ENCODE assay signal across 9 cellular contexts in genomic region chr10:70672165-70672992, GRCh38. TPM values are rescaled to one million over a fixed set of nuclear protein-coding genes. Genes with fewer than 3 reads are reported as not detected.
DNase-seq lines count a peak whose midpoint lies in the region; ATAC-seq, FAIRE-seq and TF ChIP-seq lines count a peak whose summit lies in the region.
"Had no signal": no experiment of that assay in that cellular context is flagged by ENCODE, and none has a peak within 500 bp of the region (broad histone marks: within the 10 kb centered on the region; RNA-seq: fewer than 3 reads in every experiment).

ADAMTS14 (plus strand) TSS chr10:70672506; CDS start chr10:70672803, 297 bp downstream.

- no peak within 1 kb of the TSS for H3K27ac ChIP-seq in foreskin keratinocyte

- ATAC-seq in foreskin keratinocyte: peak; percentile 27
- ATAC-seq in HG03045 (IDR thresholded peaks at IDR 0.05; ENCODE audit: unreplicated experiment): no peak

- H3K9me3 Mint-ChIP-seq in nephron progenitor cell: peaks cover 4% of the 10 kb centered on the region

- H3K4me1 Mint-ChIP-seq in nephron progenitor cell: peaks cover 21% of the 10 kb centered on the region

- H3K4me3 Mint-ChIP-seq in nephron progenitor cell: peak within 1 kb of the TSS; percentile 78

- TF ChIP-seq CTCF in foreskin keratinocyte (conservative IDR thresholded peaks at IDR 0.05) (no peak), nephron progenitor cell (IDR thresholded peaks at IDR 0.05) (no peak)

- H3K36me3 Mint-ChIP-seq in nephron progenitor cell (ENCODE audit: low read depth): no peaks in the 10 kb centered on the region
- H3K36me3 Mint-ChIP-seq: IgD-negative memory B cell had no signal

- H3K27ac Mint-ChIP-seq in nephron progenitor cell: no peak within 1 kb of the TSS
- H3K27ac Mint-ChIP-seq: IgD-negative memory B cell had no signal

- H3K27me3 Mint-ChIP-seq in nephron progenitor cell (ENCODE audit: low read depth, poor library complexity): peaks cover 62% of the 10 kb centered on the region

- peaks cover 92% of the 10 kb centered on the region for H3K27me3 ChIP-seq in foreskin keratinocyte

- H3K4me1 ChIP-seq in foreskin keratinocyte: peaks cover 5% of the 10 kb centered on the region

- peak; percentile 49 for FAIRE-seq in HTR-8/SVneo (lab: Jason Lieb, UNC)

- DNase-seq in CD1c-positive myeloid dendritic cell (ENCODE audit: extremely low spot score) (peak; percentile 53), HTR-8/SVneo (ENCODE audit: insufficient read length, low spot score) (peak; percentile 49), foreskin keratinocyte (no peak), nephron progenitor cell (peak; percentile 76), GM19240 (ENCODE audit: insufficient read length, low spot score) (no peak)
- DNase-seq in activated CD8-positive, alpha-beta memory T cell treated with anti-CD3 and anti-CD28 coated beads, Interleukin-2, amount 50 U/mL, for 4 hours: peak; percentile 28
- DNase-seq in stimulated activated CD4-positive, alpha-beta T cell treated with anti-CD3 and anti-CD28 coated beads, Interleukin-12 subunit alpha, Interleukin-12 subunit beta, amount 100 ng/mL, for 4 hours: no peak

RNA-seq across cellular contexts. Expression of gene ADAMTS14, which starts in this region (rescaled TPM):
- 0.10 TPM in 1 of 2 replicates, not detected in the other for total RNA-seq in foreskin keratinocyte
- 0.09 TPM in 1 of 2 replicates, not detected in the other for polyA plus RNA-seq in foreskin keratinocyte
- polyA plus RNA-seq: IgD-negative memory B cell had no signal

Comparison
In these comparisons a context has a peak if more than half of its experiments do, and no peak if none do; other contexts are left out.
1. Peak in ATAC-seq in foreskin keratinocyte; RNA of the gene not detected or under 1 TPM.
2. DNase-seq: peak in CD1c-positive myeloid dendritic cell (single experiment), HTR-8/SVneo (single experiment), activated CD8-positive, alpha-beta memory T cell treated with anti-CD3 and anti-CD28 coated beads, Interleukin-2, amount 50 U/mL, for 4 hours (single experiment) and nephron progenitor cell (single experiment); none in foreskin keratinocyte (0 of 2), GM19240 (single experiment) and stimulated activated CD4-positive, alpha-beta T cell treated with anti-CD3 and anti-CD28 coated beads, Interleukin-12 subunit alpha, Interleukin-12 subunit beta, amount 100 ng/mL, for 4 hours (single experiment).